ENCODE assay signal across 1 cellular context in genomic region chr19:11265177-11265784, GRCh38.
TF ChIP-seq lines count a peak whose summit lies in the region.

No MANE protein-coding gene starts in this region.

TF ChIP-seq in endothelial cell of umbilical vein, 7 proteins besides CTCF, POLR2A, EP300 and RAD21:
- TF ChIP-seq JUN (IDR thresholded peaks at IDR 0.05; ENCODE audit: borderline replicate concordance, insufficient read depth, insufficient read length, low read depth) (no peak), MYC (IDR thresholded peaks at IDR 0.05; ENCODE audit: low read depth, low read length) (no peak), GATA2 (IDR thresholded peaks at IDR 0.05; ENCODE audit: insufficient read depth, insufficient read length, low read depth, low read length) (no peak), FOS (IDR thresholded peaks at IDR 0.05; ENCODE audit: borderline replicate concordance, insufficient read depth, low read length) (no peak)
TF ChIP-seq in endothelial cell of umbilical vein: peak in this region for 0.
